ENCODE assay signal across 1 cellular context in genomic region chr2:232488097-232488711, GRCh38.
TF ChIP-seq lines count a peak whose summit lies in the region.

No MANE protein-coding gene starts in this region.

TF ChIP-seq in A549, 52 proteins besides CTCF, POLR2A, EP300 and RAD21 (continued from another document):
- no peak for TF ChIP-seq MAZ (IDR thresholded peaks at IDR 0.05; ENCODE audit: borderline replicate concordance, low read depth, low read length)
- no peak for TF ChIP-seq CHD2 (IDR thresholded peaks at IDR 0.05; ENCODE audit: low read length, partially characterized antibody)
- TF ChIP-seq, protein P1, sequence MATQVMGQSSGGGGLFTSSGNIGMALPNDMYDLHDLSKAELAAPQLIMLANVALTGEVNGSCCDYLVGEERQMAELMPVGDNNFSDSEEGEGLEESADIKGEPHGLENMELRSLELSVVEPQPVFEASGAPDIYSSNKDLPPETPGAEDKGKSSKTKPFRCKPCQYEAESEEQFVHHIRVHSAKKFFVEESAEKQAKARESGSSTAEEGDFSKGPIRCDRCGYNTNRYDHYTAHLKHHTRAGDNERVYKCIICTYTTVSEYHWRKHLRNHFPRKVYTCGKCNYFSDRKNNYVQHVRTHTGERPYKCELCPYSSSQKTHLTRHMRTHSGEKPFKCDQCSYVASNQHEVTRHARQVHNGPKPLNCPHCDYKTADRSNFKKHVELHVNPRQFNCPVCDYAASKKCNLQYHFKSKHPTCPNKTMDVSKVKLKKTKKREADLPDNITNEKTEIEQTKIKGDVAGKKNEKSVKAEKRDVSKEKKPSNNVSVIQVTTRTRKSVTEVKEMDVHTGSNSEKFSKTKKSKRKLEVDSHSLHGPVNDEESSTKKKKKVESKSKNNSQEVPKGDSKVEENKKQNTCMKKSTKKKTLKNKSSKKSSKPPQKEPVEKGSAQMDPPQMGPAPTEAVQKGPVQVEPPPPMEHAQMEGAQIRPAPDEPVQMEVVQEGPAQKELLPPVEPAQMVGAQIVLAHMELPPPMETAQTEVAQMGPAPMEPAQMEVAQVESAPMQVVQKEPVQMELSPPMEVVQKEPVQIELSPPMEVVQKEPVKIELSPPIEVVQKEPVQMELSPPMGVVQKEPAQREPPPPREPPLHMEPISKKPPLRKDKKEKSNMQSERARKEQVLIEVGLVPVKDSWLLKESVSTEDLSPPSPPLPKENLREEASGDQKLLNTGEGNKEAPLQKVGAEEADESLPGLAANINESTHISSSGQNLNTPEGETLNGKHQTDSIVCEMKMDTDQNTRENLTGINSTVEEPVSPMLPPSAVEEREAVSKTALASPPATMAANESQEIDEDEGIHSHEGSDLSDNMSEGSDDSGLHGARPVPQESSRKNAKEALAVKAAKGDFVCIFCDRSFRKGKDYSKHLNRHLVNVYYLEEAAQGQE (IDR thresholded peaks at IDR 0.05), result no peak
- no peak for TF ChIP-seq CEBPB (IDR thresholded peaks at IDR 0.05)
- no peak for TF ChIP-seq RCOR1 (IDR thresholded peaks at IDR 0.05; ENCODE audit: low read depth, low read length)
- TF ChIP-seq GATA3 (IDR thresholded peaks at IDR 0.05; ENCODE audit: borderline replicate concordance), result no peak
- TF ChIP-seq NR3C1 (IDR thresholded peaks at IDR 0.05), result no peak
- no peak for TF ChIP-seq MYC (IDR thresholded peaks at IDR 0.05; ENCODE audit: borderline replicate concordance, low read length)
- TF ChIP-seq, protein P2, sequence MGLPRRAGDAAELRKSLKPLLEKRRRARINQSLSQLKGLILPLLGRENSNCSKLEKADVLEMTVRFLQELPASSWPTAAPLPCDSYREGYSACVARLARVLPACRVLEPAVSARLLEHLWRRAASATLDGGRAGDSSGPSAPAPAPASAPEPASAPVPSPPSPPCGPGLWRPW (IDR thresholded peaks at IDR 0.05), result no peak
- no peak for TF ChIP-seq ELK1 (IDR thresholded peaks at IDR 0.05; ENCODE audit: low read depth, low read length)
- no peak for TF ChIP-seq SREBF2 (IDR thresholded peaks at IDR 0.05)
TF ChIP-seq in A549: peak in this region for 0.
